In the genomic region with DNA sequence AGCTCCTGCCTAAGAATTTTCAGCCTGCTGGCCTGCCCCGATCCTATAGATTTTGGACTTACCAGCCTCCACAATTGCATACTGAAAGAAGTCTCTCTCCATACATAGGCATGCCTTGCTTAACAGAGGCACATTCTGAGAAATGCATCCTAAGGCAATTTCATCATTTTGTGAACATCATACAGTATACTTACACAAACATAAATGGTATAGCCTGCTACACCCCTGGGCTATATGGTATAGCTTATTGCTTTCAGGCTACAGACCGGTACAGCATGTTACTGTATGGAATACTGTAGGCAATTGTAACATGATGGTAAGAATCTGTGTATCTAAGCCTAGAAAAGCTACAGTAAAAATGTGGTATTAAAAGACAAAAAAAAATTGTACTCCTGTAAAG, we compare ENCODE assay signal across 19 cellular contexts.
DNase-seq lines count a peak whose midpoint lies in the region; ATAC-seq and TF ChIP-seq lines count a peak whose summit lies in the region.
"Had no signal": no experiment of that assay in that cellular context is flagged by ENCODE, and none has a peak within 500 bp of the region (broad histone marks: within the 10 kb centered on the region; RNA-seq: fewer than 3 reads in every experiment).

No MANE protein-coding gene starts in this region.

- TF ChIP-seq EP300 in neural cell (conservative IDR thresholded peaks at IDR 0.05; ENCODE audit: poor library complexity, severe bottlenecking) = no peak

- no peak overlapping the region for H2BK20ac ChIP-seq in IMR-90 (ENCODE audit: low read depth, low read length)

- H3K36me3 ChIP-seq in IMR-90 (ENCODE audit: control insufficient read depth, insufficient read depth, low read length) (no peaks in the 10 kb centered on the region), neural cell (ENCODE audit: insufficient read depth, low read length) (no peaks in the 10 kb centered on the region)

- H2BK120ac ChIP-seq in IMR-90 (ENCODE audit: low read depth, low read length) = no peak overlapping the region

- dilution Hi-C loops in IMR-90 (cut with HindIII; ENCODE audit: low sequenced_read_pairs, unreplicated experiment) = no loop called here

- H3K56ac ChIP-seq in IMR-90 (ENCODE audit: extremely low read depth, insufficient read depth, low read length) = no peak overlapping the region

- 100% methylated on average over 1 of the region's 2 CpGs; no CpG with 5 or more reads in 1 of the 2 experiments for WGBS in IMR-90 (ENCODE audit: extremely low coverage in 2 of 2, insufficient read length in 1 of 2), 2 experiments

- H3F3A ChIP-seq in neural cell (ENCODE audit: insufficient read depth, low read length, poor library complexity, severe bottlenecking) = peaks cover 20% of the 10 kb centered on the region

- TF ChIP-seq POLR2A in IMR-90 (IDR thresholded peaks at IDR 0.05; ENCODE audit: low read depth, low read length) = no peak

- H3K14ac ChIP-seq in IMR-90 (replicated peaks; ENCODE audit: low read depth, low read length) = no peak overlapping the region

- no peaks in the 10 kb centered on the region for H3K9me1 ChIP-seq in IMR-90 (ENCODE audit: insufficient read depth, low read length)

- no peak overlapping the region for H3K23ac ChIP-seq in IMR-90 (ENCODE audit: low read depth, low read length)

- DNase-seq in activated CD4-positive, alpha-beta T cell treated with anti-CD3 and anti-CD28 coated beads, Interleukin-2, amount 10 ng/mL, durations not matched to agents 24 days and 14 days = peak; percentile 39
- no peak for DNase-seq in activated CD4-positive, alpha-beta T cell treated with anti-CD3 and anti-CD28 coated beads for 1 hour
- DNase-seq in IMR-90 (no peak), choroid plexus epithelial cell (ENCODE audit: low read depth) (peak; percentile 24)
- no peak for DNase-seq in activated T-cell treated with anti-CD3 and anti-CD28 coated beads, Interleukin-2, amount 50 U/mL, for 48 hours
- DNase-seq in activated naive CD4-positive, alpha-beta T cell treated with anti-CD3 and anti-CD28 coated beads, Interleukin-2, amount 50 U/mL, for 16 hours = no peak
- DNase-seq: AML-193; Calu3; CD4-positive, alpha-beta memory T cell; DMS 273 treated with DMSO at 0.1 percent for 48 hours; DMS53; KBM-7 had no signal

- no peaks in the 10 kb centered on the region for H4K20me1 ChIP-seq in IMR-90 (ENCODE audit: insufficient read depth, low read length)
- no peaks in the 10 kb centered on the region for H4K20me1 ChIP-seq in neural cell (ENCODE audit: insufficient read depth)

- H3K4me1 ChIP-seq in IMR-90 (ENCODE audit: control insufficient read depth, insufficient read depth, low read length) = peaks cover 6% of the 10 kb centered on the region; the same call in 1 of the 2 replicates

- H3K9ac ChIP-seq in IMR-90 (ENCODE audit: low read depth, low read length) (no peak overlapping the region), neural cell (ENCODE audit: low read length) (no peak overlapping the region)

- TF ChIP-seq RAD21 in IMR-90 (IDR thresholded peaks at IDR 0.05; ENCODE audit: low read length) (no peak), neural cell (conservative IDR thresholded peaks at IDR 0.05) (no peak)

- H3K18ac ChIP-seq in IMR-90 (ENCODE audit: low read depth, low read length) = peak overlapping the region; percentile 33; the same call in 1 of the 2 replicates

- H4K91ac ChIP-seq in IMR-90 (ENCODE audit: insufficient read depth, low read depth, low read length) = no peak overlapping the region

- POLR2A ChIA-PET in IMR-90 (lab: Charles Lee; ENCODE audit: unreplicated experiment) = no interaction called here

- H3K79me1 ChIP-seq in IMR-90 (ENCODE audit: low read depth in 1 of 2, low read length in 2 of 2) = 0 out of 4 replicates have a peak, but pooled peaks cover 0 to 3% of the 10 kb centered on the region in 2 experiments

- H3K27ac Mint-ChIP-seq in activated CD4-positive, alpha-beta T cell treated with anti-CD3 and anti-CD28 coated beads, Interleukin-2, amount 10 ng/mL, durations not matched to agents 24 days and 14 days = no peak overlapping the region
- H3K27ac Mint-ChIP-seq: CD4-positive, alpha-beta memory T cell; GM23338 had no signal

- CTCF ChIA-PET in IMR-90 (lab: Yijun Ruan, JAX) = interaction anchor here (1.0 kb wide), 1 partner anchor 26 kb away, joined by 6 read pairs; no protein-coding TSS in a partner anchor

- no peaks in the 10 kb centered on the region for H3K79me2 ChIP-seq in neural cell (replicated peaks; ENCODE audit: insufficient read depth, low read length)

- H3K27me3 ChIP-seq in IMR-90 (ENCODE audit: control insufficient read depth, insufficient read depth, low read length) = no peaks in the 10 kb centered on the region
- no peaks in the 10 kb centered on the region for H3K27me3 ChIP-seq in neural cell (ENCODE audit: insufficient read depth, low read depth, low read length)

- H2AK9ac ChIP-seq in IMR-90 (replicated peaks; ENCODE audit: low read depth, low read length, poor library complexity) = no peak overlapping the region

- no peaks in the 10 kb centered on the region for H3K9me3 ChIP-seq in IMR-90 (ENCODE audit: control insufficient read depth, insufficient read depth, low read length)
- no peaks in the 10 kb centered on the region for H3K9me3 ChIP-seq in neural cell (ENCODE audit: low read length)
- H3K9me3 ChIP-seq: A549 had no signal

- H2BK15ac ChIP-seq in IMR-90 (ENCODE audit: low read depth, low read length) = no peak overlapping the region

- no peak overlapping the region for H4K5ac ChIP-seq in IMR-90 (ENCODE audit: low read depth, low read length)

- no peak overlapping the region for H3K27ac ChIP-seq in IMR-90 (ENCODE audit: insufficient read depth, low read length)
- H3K27ac ChIP-seq in neural cell (ENCODE audit: low read length) = peak overlapping the region; percentile 86
- H3K27ac ChIP-seq: 22Rv1 had no signal

- H3K4me1 Mint-ChIP-seq in activated CD4-positive, alpha-beta T cell treated with anti-CD3 and anti-CD28 coated beads, Interleukin-2, amount 10 ng/mL, durations not matched to agents 24 days and 14 days = peaks cover 2% of the 10 kb centered on the region
- H3K4me1 Mint-ChIP-seq: CD4-positive, alpha-beta memory T cell had no signal

- H3K4me3 ChIP-seq in IMR-90 (ENCODE audit: insufficient read depth, low read depth, low read length) (no peak overlapping the region), choroid plexus epithelial cell (ENCODE audit: low read depth, low read length) (no peak overlapping the region), neural cell (ENCODE audit: low read length) (no peak overlapping the region)
- H3K4me3 ChIP-seq: A549, GM23338 had no signal

- ATAC-seq in IMR-90 (ENCODE audit: low read depth) = no peak; the same call in 1 of the 2 replicates
- ATAC-seq in GM18861 (IDR thresholded peaks at IDR 0.05; ENCODE audit: unreplicated experiment) = no peak
- ATAC-seq: A549, GM23338, HCT116 had no signal

- H2AFZ ChIP-seq in IMR-90 (replicated peaks; ENCODE audit: low read length, poor library complexity) (no peak overlapping the region), neural cell (ENCODE audit: low read depth, low read length) (no peak overlapping the region)
- H2AFZ ChIP-seq: GM23338 had no signal

- intact Hi-C loops in activated CD4-positive, alpha-beta T cell treated with anti-CD3 and anti-CD28 coated beads, Interleukin-2, amount 10 ng/mL, durations not matched to agents 24 days and 14 days (cut with micrococcal nuclease) = no loop called here
- intact Hi-C loops in IMR-90 (cut with micrococcal nuclease) = no loop called here

- H3K4me3 Mint-ChIP-seq in activated CD4-positive, alpha-beta T cell treated with anti-CD3 and anti-CD28 coated beads, Interleukin-2, amount 10 ng/mL, durations not matched to agents 24 days and 14 days = no peak overlapping the region
- H3K4me3 Mint-ChIP-seq: CD14-positive monocyte; CD4-positive, alpha-beta memory T cell; GM23338 had no signal

- BruUV-seq in IMR-90 (replicated peaks; lab: Mats Ljungman, UMichigan) = no TSS peak

- no peak overlapping the region for H2AK5ac ChIP-seq in IMR-90 (ENCODE audit: low read depth, low read length)

- peak overlapping the region; percentile 28 for H2BK5ac ChIP-seq in IMR-90 (ENCODE audit: low read depth, low read length, poor library complexity, severe bottlenecking)

- H3K4me2 ChIP-seq in IMR-90 (ENCODE audit: low read depth, low read length) = no peak overlapping the region; the same call in 1 of the 2 replicates
- H3K4me2 ChIP-seq in neural cell (ENCODE audit: low read length) = no peak overlapping the region
- H3K4me2 ChIP-seq: GM23338 had no signal

- in situ Hi-C loops in IMR-90 (cut with MboI; ENCODE audit: low sequenced_read_pairs) = no loop called here

- no peak overlapping the region for H3K4ac ChIP-seq in IMR-90 (ENCODE audit: low read depth, low read length)

- no peaks in the 10 kb centered on the region for H3K9me2 ChIP-seq in neural cell (ENCODE audit: insufficient read depth, low read length)

- H3K27me3 Mint-ChIP-seq in activated CD4-positive, alpha-beta T cell treated with anti-CD3 and anti-CD28 coated beads, Interleukin-2, amount 10 ng/mL, durations not matched to agents 24 days and 14 days = no peaks in the 10 kb centered on the region
- H3K27me3 Mint-ChIP-seq: CD4-positive, alpha-beta memory T cell had no signal

- H3K36me3 Mint-ChIP-seq in activated CD4-positive, alpha-beta T cell treated with anti-CD3 and anti-CD28 coated beads, Interleukin-2, amount 10 ng/mL, durations not matched to agents 24 days and 14 days (ENCODE audit: low read depth) = no peaks in the 10 kb centered on the region
- H3K36me3 Mint-ChIP-seq: CD14-positive monocyte; CD4-positive, alpha-beta memory T cell had no signal

- TF ChIP-seq CTCF in IMR-90 (conservative IDR thresholded peaks at IDR 0.05; ENCODE audit: low read depth, low read length) (no peak), choroid plexus epithelial cell (conservative IDR thresholded peaks at IDR 0.05; ENCODE audit: low read depth, low read length) (no peak), neural cell (IDR thresholded peaks at IDR 0.05; ENCODE audit: poor library complexity, severe bottlenecking) (no peak)

- H4K8ac ChIP-seq in IMR-90 (ENCODE audit: low read depth in 2 of 2, low read length in 2 of 2) = no peak overlapping the region

- H3K9me3 Mint-ChIP-seq in activated CD4-positive, alpha-beta T cell treated with anti-CD3 and anti-CD28 coated beads, Interleukin-2, amount 10 ng/mL, durations not matched to agents 24 days and 14 days = no peaks in the 10 kb centered on the region
- H3K9me3 Mint-ChIP-seq: CD4-positive, alpha-beta memory T cell; GM23338 had no signal

TF ChIP-seq in IMR-90, 13 proteins besides CTCF, POLR2A, EP300 and RAD21 (continues in another document):
- TF ChIP-seq FOS (IDR thresholded peaks at IDR 0.05; ENCODE audit: low read depth, low read length) (no peak), RCOR1 (IDR thresholded peaks at IDR 0.05; ENCODE audit: insufficient replicate concordance, low read length) (no peak), MAFK (IDR thresholded peaks at IDR 0.05; ENCODE audit: low read depth, low read length) (no peak), SMC3 (IDR thresholded peaks at IDR 0.05; ENCODE audit: low read depth, low read length) (no peak)

TF ChIP-seq in neural cell, 6 proteins besides CTCF, POLR2A, EP300 and RAD21 (continues in another document):
- TF ChIP-seq MXI1 (conservative IDR thresholded peaks at IDR 0.05; ENCODE audit: poor library complexity, severe bottlenecking) = no peak

Comparison
In these comparisons a context has a peak if more than half of its experiments do, and no peak if none do; other contexts are left out.
1. DNase-seq: peak in activated CD4-positive, alpha-beta T cell treated with anti-CD3 and anti-CD28 coated beads, Interleukin-2, amount 10 ng/mL, durations not matched to agents 24 days and 14 days (single experiment) and choroid plexus epithelial cell (single experiment); none in activated CD4-positive, alpha-beta T cell treated with anti-CD3 and anti-CD28 coated beads for 1 hour (single experiment), IMR-90 (single experiment), activated T-cell treated with anti-CD3 and anti-CD28 coated beads, Interleukin-2, amount 50 U/mL, for 48 hours (0 of 2) and activated naive CD4-positive, alpha-beta T cell treated with anti-CD3 and anti-CD28 coated beads, Interleukin-2, amount 50 U/mL, for 16 hours (single experiment).